8 cellular contexts compared by ENCODE assay signal in genomic region chr4:153083447-153083921, GRCh38.
A peak's percentile ranks its signal among the peaks of the same experiment; 100 is the strongest.
DNase-seq lines count a peak whose midpoint lies in the region; ATAC-seq lines count a peak whose summit lies in the region.

No MANE protein-coding gene starts in this region.

- peaks cover 30 to 56% (median 43%) of the 10 kb centered on the region in 4 donors for H3K4me1 Mint-ChIP-seq in CD4-positive, alpha-beta memory T cell
- H3K4me1 Mint-ChIP-seq in effector memory CD8-positive, alpha-beta T cell (ENCODE audit: low read depth in 2 of 2): peaks cover 22 to 23% of the 10 kb centered on the region in 2 donors

- intact Hi-C loops in CD4-positive, alpha-beta memory T cell (cut with micrococcal nuclease): loop anchor here (1.0 to 10.0 kb wide), 4 partner anchors 45 to 1969 kb away; no protein-coding TSS in a partner anchor

- peak; percentile 81 for ATAC-seq in GM19351 (IDR thresholded peaks at IDR 0.05; ENCODE audit: unreplicated experiment)
- peak; percentile 75 for ATAC-seq in HG03442 (IDR thresholded peaks at IDR 0.05; ENCODE audit: unreplicated experiment)
- ATAC-seq in effector memory CD8-positive, alpha-beta T cell (replicated peaks): peak; percentile 61

- POLR2A ChIA-PET in CD4-positive, alpha-beta memory T cell (lab: Charles Lee; ENCODE audit: partially characterized antibody): interaction anchor here (2.7 to 3.8 kb wide), 2 partner anchors 31 to 43 kb away, joined by 21 to 50 read pairs; no protein-coding TSS in a partner anchor

- H3K4me3 ChIP-seq in CD4-positive, alpha-beta memory T cell (ENCODE audit: low read length in 2 of 2): no peak overlapping the region

- H3K9me3 Mint-ChIP-seq in CD4-positive, alpha-beta memory T cell: no peaks in the 10 kb centered on the region
- H3K9me3 Mint-ChIP-seq in effector memory CD8-positive, alpha-beta T cell: no peaks in the 10 kb centered on the region

- CTCF ChIA-PET in CD4-positive, alpha-beta memory T cell (lab: Charles Lee; ENCODE audit: partially characterized antibody): interaction anchor here (0.6 to 6.7 kb wide), 33 partner anchors 8 to 560 kb away, joined by 3 to 555 read pairs (median 4); partner anchors contain the start of gene TIGD4

- no peaks in the 10 kb centered on the region for H3K9me3 ChIP-seq in CD4-positive, alpha-beta memory T cell (ENCODE audit: control insufficient read depth in 1 of 2, low read length in 2 of 2)

- H3K27me3 ChIP-seq in CD4-positive, alpha-beta memory T cell (ENCODE audit: insufficient read depth, low read length): no peaks in the 10 kb centered on the region

- peak; percentile 41 to 62 (median 56) for DNase-seq in CD4-positive, alpha-beta memory T cell
- peak; percentile 76 for DNase-seq in NCI-H460 (ENCODE audit: extremely low read depth, low read depth)
- peak; percentile 47 to 50 for DNase-seq in activated CD4-positive, alpha-beta T cell treated with anti-CD3 and anti-CD28 coated beads for 4 hours
- DNase-seq in effector memory CD8-positive, alpha-beta T cell: peak; percentile 19 to 45 (median 33)
- DNase-seq in lung microvascular endothelial cell (ENCODE audit: low read depth in 2 of 2): peak; percentile 76 to 79
- DNase-seq in stimulated activated CD8-positive, alpha-beta memory T cell treated with anti-CD3 and anti-CD28 coated beads, Interleukin-7, amount 100 ng/mL, for 4 hours (ENCODE audit: low read depth in 2 of 2): peak; percentile 12 to 19

- no peaks in the 10 kb centered on the region for H3K36me3 Mint-ChIP-seq in CD4-positive, alpha-beta memory T cell
- peaks cover 4% of the 10 kb centered on the region for H3K36me3 Mint-ChIP-seq in effector memory CD8-positive, alpha-beta T cell (ENCODE audit: insufficient read depth)

- no peaks in the 10 kb centered on the region for H3K36me3 ChIP-seq in CD4-positive, alpha-beta memory T cell (ENCODE audit: insufficient read depth, low read length)

- peaks cover 57% of the 10 kb centered on the region for H3K4me1 ChIP-seq in CD4-positive, alpha-beta memory T cell (ENCODE audit: insufficient read depth, low read length)

- no peak overlapping the region for H3K27ac ChIP-seq in CD4-positive, alpha-beta memory T cell (ENCODE audit: low read depth, low read length)

- H3K27me3 Mint-ChIP-seq in CD4-positive, alpha-beta memory T cell: peaks cover 0 to 3% of the 10 kb centered on the region in 2 donors
- peaks cover 0 to 37% of the 10 kb centered on the region in 2 donors for H3K27me3 Mint-ChIP-seq in effector memory CD8-positive, alpha-beta T cell

- H3K4me3 Mint-ChIP-seq in CD4-positive, alpha-beta memory T cell: peak overlapping the region in 6 of 8 donors; percentile 1 to 83 (median 64)
- no peak overlapping the region for H3K4me3 Mint-ChIP-seq in effector memory CD8-positive, alpha-beta T cell

- peak overlapping the region in 5 of 7 donors; percentile 52 to 88 (median 65) for H3K27ac Mint-ChIP-seq in CD4-positive, alpha-beta memory T cell
- H3K27ac Mint-ChIP-seq in effector memory CD8-positive, alpha-beta T cell: no peak overlapping the region

Comparison
In these comparisons a context has a peak if more than half of its experiments do, and no peak if none do; other contexts are left out.
1. DNase-seq: peak in every context shown above with its lines; median percentile 78 in lung microvascular endothelial cell; 76 in NCI-H460; 56 in CD4-positive, alpha-beta memory T cell; 48 in activated CD4-positive, alpha-beta T cell treated with anti-CD3 and anti-CD28 coated beads for 4 hours; 33 in effector memory CD8-positive, alpha-beta T cell; 16 in stimulated activated CD8-positive, alpha-beta memory T cell treated with anti-CD3 and anti-CD28 coated beads, Interleukin-7, amount 100 ng/mL, for 4 hours.
2. H3K27ac Mint-ChIP-seq: peak in CD4-positive, alpha-beta memory T cell (5 of 7); none in effector memory CD8-positive, alpha-beta T cell (0 of 2).
3. H3K4me3 Mint-ChIP-seq: peak in CD4-positive, alpha-beta memory T cell (6 of 8); none in effector memory CD8-positive, alpha-beta T cell (0 of 2).
4. Peak in every context shown above with its lines, with median percentiles within 50 percentile points of each other: ATAC-seq.